ENCODE assay signal across 1 cellular context in the genomic region with DNA sequence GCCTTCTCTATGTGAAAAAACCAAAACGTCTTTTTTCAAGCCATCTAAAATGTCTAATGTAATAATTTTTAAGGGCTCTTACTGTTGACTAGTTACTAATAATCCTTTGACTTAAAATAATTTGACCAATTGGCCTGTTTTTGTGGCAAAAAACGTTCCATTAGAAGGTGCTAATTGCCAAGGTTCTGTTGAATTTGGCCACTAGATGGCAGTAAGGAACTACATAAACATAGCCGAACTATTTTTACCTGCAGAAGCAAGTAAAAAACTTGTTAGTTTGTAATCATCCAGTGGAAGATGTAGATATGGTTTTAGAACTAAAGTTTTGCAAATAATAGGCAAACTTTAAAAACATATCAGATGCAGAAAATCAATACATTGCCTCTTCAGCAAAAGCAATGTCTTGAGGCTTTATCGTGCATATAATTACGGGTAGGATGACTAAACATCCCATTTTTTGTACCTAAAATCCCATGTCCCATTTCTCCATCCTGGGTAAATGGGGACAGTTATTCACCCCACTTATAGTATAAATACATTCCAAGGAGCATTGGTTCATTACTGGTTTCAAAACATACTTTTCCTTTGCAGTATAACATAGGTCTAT.
TF ChIP-seq lines count a peak whose summit lies in the region.

No MANE protein-coding gene starts in this region.

TF ChIP-seq in IMR-90, 13 proteins besides CTCF, POLR2A, EP300 and RAD21:
- TF ChIP-seq, protein P1, sequence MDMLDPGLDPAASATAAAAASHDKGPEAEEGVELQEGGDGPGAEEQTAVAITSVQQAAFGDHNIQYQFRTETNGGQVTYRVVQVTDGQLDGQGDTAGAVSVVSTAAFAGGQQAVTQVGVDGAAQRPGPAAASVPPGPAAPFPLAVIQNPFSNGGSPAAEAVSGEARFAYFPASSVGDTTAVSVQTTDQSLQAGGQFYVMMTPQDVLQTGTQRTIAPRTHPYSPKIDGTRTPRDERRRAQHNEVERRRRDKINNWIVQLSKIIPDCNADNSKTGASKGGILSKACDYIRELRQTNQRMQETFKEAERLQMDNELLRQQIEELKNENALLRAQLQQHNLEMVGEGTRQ (IDR thresholded peaks at IDR 0.05; ENCODE audit: low read depth, low read length): no peak
- peak; percentile 63 for TF ChIP-seq SMC3 (IDR thresholded peaks at IDR 0.05; ENCODE audit: low read depth, low read length)
